1 cellular context compared by ENCODE assay signal in the genomic region with DNA sequence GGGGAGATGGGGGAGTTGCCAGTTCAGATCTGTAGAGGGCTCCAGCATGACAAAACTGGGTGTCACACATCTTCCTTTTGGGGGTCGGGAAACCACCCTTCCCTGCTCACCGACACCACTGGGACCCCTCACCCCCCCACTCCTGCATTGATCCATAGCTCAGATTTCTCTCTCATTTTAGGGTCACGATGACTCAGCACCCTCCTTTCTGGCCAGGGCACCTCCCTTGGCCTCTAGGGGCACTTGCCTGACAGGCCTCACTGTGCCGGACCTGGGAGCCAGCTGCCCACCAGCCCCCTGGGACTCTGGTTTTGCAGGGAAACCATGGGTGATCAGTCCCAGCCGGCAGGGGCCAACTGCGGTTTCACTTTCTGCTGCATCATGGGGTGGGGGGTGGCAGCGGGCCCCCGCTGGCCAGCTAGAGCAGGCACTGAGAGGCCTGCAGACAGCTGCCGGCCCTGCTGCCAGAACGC.
TF ChIP-seq lines count a peak whose summit lies in the region.

No MANE protein-coding gene starts in this region.

TF ChIP-seq in HepG2, 621 proteins besides CTCF, POLR2A, EP300 and RAD21 (continued from another document and continues in another):
- TF ChIP-seq ZBED4 (CRISPR knock-in tag; IDR thresholded peaks at IDR 0.05; ENCODE audit: borderline replicate concordance) (no peak), ZZZ3 (CRISPR knock-in tag; IDR thresholded peaks at IDR 0.05; ENCODE audit: borderline replicate concordance) (no peak), ZNF441 (CRISPR knock-in tag; IDR thresholded peaks at IDR 0.05; ENCODE audit: borderline replicate concordance) (no peak), HDAC6 (IDR thresholded peaks at IDR 0.05; ENCODE audit: low read depth, low read length) (no peak), TARDBP (CRISPR knock-in tag; IDR thresholded peaks at IDR 0.05) (no peak), RXRA (CRISPR knock-in tag; IDR thresholded peaks at IDR 0.05) (no peak), MYC (CRISPR knock-in tag; IDR thresholded peaks at IDR 0.05; ENCODE audit: borderline replicate concordance) (peak; percentile 29; the same call in 1 of the 2 replicates), MEF2D (CRISPR knock-in tag; IDR thresholded peaks at IDR 0.05) (no peak), ZFYVE20 (CRISPR knock-in tag; IDR thresholded peaks at IDR 0.05; ENCODE audit: borderline replicate concordance, low read depth) (no peak), AGO2 (optimal IDR thresholded peaks at IDR 0.05; ENCODE audit: low read depth, low read length) (peak; percentile 63), ZBTB38 (CRISPR knock-in tag; IDR thresholded peaks at IDR 0.05) (peak; percentile 70; the same call in 1 of the 2 replicates), MAFK (conservative IDR thresholded peaks at IDR 0.05 in 1 of 2, IDR thresholded peaks at IDR 0.05 in 1 of 2; ENCODE audit: low read length in 2 of 2) (peak; percentile 63 to 87), DNMT1 (CRISPR knock-in tag; IDR thresholded peaks at IDR 0.05) (no peak), FIP1L1 (IDR thresholded peaks at IDR 0.05; ENCODE audit: borderline replicate concordance, insufficient read depth, low read depth, low read length) (no peak), PLSCR1 (CRISPR knock-in tag; IDR thresholded peaks at IDR 0.05; ENCODE audit: borderline replicate concordance) (no peak), SATB2 (CRISPR knock-in tag; IDR thresholded peaks at IDR 0.05) (no peak), ZNF558 (CRISPR knock-in tag; IDR thresholded peaks at IDR 0.05; ENCODE audit: borderline replicate concordance) (no peak), HMGXB4 (CRISPR knock-in tag; IDR thresholded peaks at IDR 0.05; ENCODE audit: borderline replicate concordance in 1 of 2, low read depth in 1 of 2) (no peak), ZNF674 (CRISPR knock-in tag; IDR thresholded peaks at IDR 0.05; ENCODE audit: low read depth) (no peak), ZSCAN25 (CRISPR knock-in tag; IDR thresholded peaks at IDR 0.05) (no peak), MEIS1 (CRISPR knock-in tag; IDR thresholded peaks at IDR 0.05; ENCODE audit: borderline replicate concordance) (no peak), ZNF768 (CRISPR knock-in tag; IDR thresholded peaks at IDR 0.05) (0 out of 2 replicates have a peak, but pooled peaks have one; percentile 27), DPF2 (CRISPR knock-in tag; IDR thresholded peaks at IDR 0.05; ENCODE audit: borderline replicate concordance, low read depth) (no peak), NFE2L2 (IDR thresholded peaks at IDR 0.05; ENCODE audit: low read length) (peak; percentile 95), ZNF782 (CRISPR knock-in tag; IDR thresholded peaks at IDR 0.05; ENCODE audit: borderline replicate concordance) (no peak), PAF1 (CRISPR knock-in tag; IDR thresholded peaks at IDR 0.05) (no peak), NCOA5 (CRISPR knock-in tag; IDR thresholded peaks at IDR 0.05) (no peak), KDM1A (CRISPR knock-in tag; IDR thresholded peaks at IDR 0.05) (no peak), ZNF572 (CRISPR knock-in tag; IDR thresholded peaks at IDR 0.05) (no peak), HIC2 (CRISPR knock-in tag; IDR thresholded peaks at IDR 0.05; ENCODE audit: low read depth) (no peak), ZNF224 (CRISPR knock-in tag; IDR thresholded peaks at IDR 0.05) (no peak), SIX1 (CRISPR knock-in tag; IDR thresholded peaks at IDR 0.05; ENCODE audit: borderline replicate concordance) (no peak), HNF4G (IDR thresholded peaks at IDR 0.05; ENCODE audit: borderline replicate concordance, low read depth, low read length) (no peak), HNF4G (CRISPR knock-in tag; IDR thresholded peaks at IDR 0.05; ENCODE audit: borderline replicate concordance, low read depth) (no peak), ZNF510 (CRISPR knock-in tag; IDR thresholded peaks at IDR 0.05; ENCODE audit: low read depth) (no peak), BCL6 (CRISPR knock-in tag; IDR thresholded peaks at IDR 0.05) (no peak), ZBTB7A (CRISPR knock-in tag; IDR thresholded peaks at IDR 0.05) (0 out of 2 replicates have a peak, but pooled peaks have one; percentile 51), PAWR (CRISPR knock-in tag; IDR thresholded peaks at IDR 0.05; ENCODE audit: borderline replicate concordance) (no peak), GATAD2A (CRISPR knock-in tag; IDR thresholded peaks at IDR 0.05) (0 out of 2 replicates have a peak, but pooled peaks have one; percentile 39), NRL (CRISPR knock-in tag; IDR thresholded peaks at IDR 0.05; ENCODE audit: borderline replicate concordance) (no peak)
- TF ChIP-seq, protein P1, sequence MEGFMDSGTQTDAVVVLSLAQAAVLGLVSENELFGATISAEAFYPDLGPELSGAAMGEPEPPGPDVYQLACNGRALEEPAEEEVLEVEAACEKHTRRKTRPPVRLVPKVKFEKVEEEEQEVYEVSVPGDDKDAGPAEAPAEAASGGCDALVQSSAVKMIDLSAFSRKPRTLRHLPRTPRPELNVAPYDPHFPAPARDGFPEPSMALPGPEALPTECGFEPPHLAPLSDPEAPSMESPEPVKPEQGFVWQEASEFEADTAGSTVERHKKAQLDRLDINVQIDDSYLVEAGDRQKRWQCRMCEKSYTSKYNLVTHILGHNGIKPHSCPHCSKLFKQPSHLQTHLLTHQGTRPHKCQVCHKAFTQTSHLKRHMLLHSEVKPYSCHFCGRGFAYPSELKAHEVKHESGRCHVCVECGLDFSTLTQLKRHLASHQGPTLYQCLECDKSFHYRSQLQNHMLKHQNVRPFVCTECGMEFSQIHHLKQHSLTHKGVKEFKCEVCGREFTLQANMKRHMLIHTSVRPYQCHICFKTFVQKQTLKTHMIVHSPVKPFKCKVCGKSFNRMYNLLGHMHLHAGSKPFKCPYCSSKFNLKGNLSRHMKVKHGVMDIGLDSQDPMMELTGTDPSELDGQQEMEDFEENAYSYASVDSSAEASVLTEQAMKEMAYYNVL (CRISPR knock-in tag; IDR thresholded peaks at IDR 0.05; ENCODE audit: borderline replicate concordance) = no peak; the same call in 1 of the 2 replicates
- TF ChIP-seq, protein P2, sequence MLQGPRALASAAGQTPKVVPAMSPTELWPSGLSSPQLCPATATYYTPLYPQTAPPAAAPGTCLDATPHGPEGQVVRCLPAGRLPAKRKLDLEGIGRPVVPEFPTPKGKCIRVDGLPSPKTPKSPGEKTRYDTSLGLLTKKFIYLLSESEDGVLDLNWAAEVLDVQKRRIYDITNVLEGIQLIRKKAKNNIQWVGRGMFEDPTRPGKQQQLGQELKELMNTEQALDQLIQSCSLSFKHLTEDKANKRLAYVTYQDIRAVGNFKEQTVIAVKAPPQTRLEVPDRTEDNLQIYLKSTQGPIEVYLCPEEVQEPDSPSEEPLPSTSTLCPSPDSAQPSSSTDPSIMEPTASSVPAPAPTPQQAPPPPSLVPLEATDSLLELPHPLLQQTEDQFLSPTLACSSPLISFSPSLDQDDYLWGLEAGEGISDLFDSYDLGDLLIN (CRISPR knock-in tag; IDR thresholded peaks at IDR 0.05; ENCODE audit: borderline replicate concordance) = no peak
- TF ChIP-seq, protein P3, sequence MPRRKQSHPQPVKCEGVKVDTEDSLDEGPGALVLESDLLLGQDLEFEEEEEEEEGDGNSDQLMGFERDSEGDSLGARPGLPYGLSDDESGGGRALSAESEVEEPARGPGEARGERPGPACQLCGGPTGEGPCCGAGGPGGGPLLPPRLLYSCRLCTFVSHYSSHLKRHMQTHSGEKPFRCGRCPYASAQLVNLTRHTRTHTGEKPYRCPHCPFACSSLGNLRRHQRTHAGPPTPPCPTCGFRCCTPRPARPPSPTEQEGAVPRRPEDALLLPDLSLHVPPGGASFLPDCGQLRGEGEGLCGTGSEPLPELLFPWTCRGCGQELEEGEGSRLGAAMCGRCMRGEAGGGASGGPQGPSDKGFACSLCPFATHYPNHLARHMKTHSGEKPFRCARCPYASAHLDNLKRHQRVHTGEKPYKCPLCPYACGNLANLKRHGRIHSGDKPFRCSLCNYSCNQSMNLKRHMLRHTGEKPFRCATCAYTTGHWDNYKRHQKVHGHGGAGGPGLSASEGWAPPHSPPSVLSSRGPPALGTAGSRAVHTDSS (CRISPR knock-in tag; conservative IDR thresholded peaks at IDR 0.05) = 0 out of 2 replicates have a peak, but pooled peaks have one; percentile 53
